Comparison of ENCODE assay signal across 2 cellular contexts in the genomic region with DNA sequence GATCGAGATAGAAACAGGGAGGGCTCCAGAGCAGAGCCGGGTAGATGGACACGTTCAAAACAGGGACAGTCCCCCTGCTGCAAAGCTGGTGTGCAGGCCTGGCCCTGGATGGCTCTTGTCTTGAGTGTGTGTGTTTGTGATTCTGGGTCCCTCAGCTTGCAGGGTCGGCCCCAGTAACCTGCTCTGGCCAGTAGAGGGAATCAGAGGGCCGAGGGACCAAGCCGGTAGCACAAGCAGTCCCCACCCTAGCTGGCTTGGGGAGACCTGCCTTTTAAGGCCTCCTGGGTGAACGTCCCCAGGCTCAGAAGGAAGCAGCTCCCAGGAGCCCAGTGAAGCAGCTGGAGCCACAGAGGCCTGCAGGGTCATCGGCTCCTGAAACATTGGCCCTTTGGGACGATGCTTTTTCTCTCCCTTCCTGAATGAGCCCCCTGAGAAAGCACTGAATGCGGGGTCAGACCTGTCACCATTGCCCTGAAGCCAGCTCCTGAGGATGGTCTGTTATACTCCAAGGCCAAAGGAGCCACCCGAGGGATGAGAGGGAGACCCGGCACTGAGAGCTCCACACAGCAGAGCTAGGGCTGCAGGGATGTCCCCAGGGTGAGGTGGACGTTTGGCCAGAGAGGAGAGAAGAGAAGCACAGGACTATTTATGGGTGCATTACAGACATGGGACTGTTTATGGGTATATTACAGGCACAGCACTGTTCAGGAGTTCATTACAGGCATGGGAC.
TF ChIP-seq lines count a peak whose summit lies in the region.

No MANE protein-coding gene starts in this region.

TF ChIP-seq in HCT116, 20 proteins besides CTCF, POLR2A, EP300 and RAD21:
- TF ChIP-seq CEBPB (IDR thresholded peaks at IDR 0.05; ENCODE audit: low read depth) (no peak), YY1 (IDR thresholded peaks at IDR 0.05; ENCODE audit: extremely low read depth, insufficient replicate concordance, low read depth, low read length) (no peak), EGR1 (IDR thresholded peaks at IDR 0.05; ENCODE audit: low read depth) (no peak)

TF ChIP-seq in endothelial cell of umbilical vein, 7 proteins besides CTCF, POLR2A, EP300 and RAD21:
- no peak for TF ChIP-seq MYC (IDR thresholded peaks at IDR 0.05; ENCODE audit: low read depth, low read length)
- TF ChIP-seq POLR2AphosphoS5 (IDR thresholded peaks at IDR 0.05; ENCODE audit: insufficient read depth, low read depth, low read length) = no peak
- TF ChIP-seq, protein P1, sequence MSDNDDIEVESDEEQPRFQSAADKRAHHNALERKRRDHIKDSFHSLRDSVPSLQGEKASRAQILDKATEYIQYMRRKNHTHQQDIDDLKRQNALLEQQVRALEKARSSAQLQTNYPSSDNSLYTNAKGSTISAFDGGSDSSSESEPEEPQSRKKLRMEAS (IDR thresholded peaks at IDR 0.05; ENCODE audit: insufficient read depth, insufficient read length) = no peak
- no peak for TF ChIP-seq FOS (IDR thresholded peaks at IDR 0.05; ENCODE audit: borderline replicate concordance, insufficient read depth, low read length)
- TF ChIP-seq GATA2 (IDR thresholded peaks at IDR 0.05; ENCODE audit: insufficient read depth, insufficient read length, low read depth, low read length) = no peak
- no peak for TF ChIP-seq JUN (IDR thresholded peaks at IDR 0.05; ENCODE audit: borderline replicate concordance, insufficient read depth, insufficient read length, low read depth)
- TF ChIP-seq EZH2 (IDR thresholded peaks at IDR 0.05; ENCODE audit: borderline replicate concordance, low read depth, low read length, severe bottlenecking) = no peak
